Comparison of ENCODE assay signal across 19 cellular contexts in genomic region chr3:193552911-193553310, GRCh38. TPM values are rescaled to one million over a fixed set of nuclear protein-coding genes. Genes with fewer than 3 reads are reported as not detected.
DNase-seq lines count a peak whose midpoint lies in the region; ATAC-seq and TF ChIP-seq lines count a peak whose summit lies in the region.
"Had no signal": no experiment of that assay in that cellular context is flagged by ENCODE, and none has a peak within 500 bp of the region (broad histone marks: within the 10 kb centered on the region; RNA-seq: fewer than 3 reads in every experiment).

No MANE protein-coding gene starts in this region.

- H3K27me3 ChIP-seq in right cardiac atrium (ENCODE audit: control insufficient read depth, insufficient read depth) (no peaks in the 10 kb centered on the region), lung (ENCODE audit: control insufficient read depth, insufficient read depth) (no peaks in the 10 kb centered on the region), upper lobe of left lung (no peaks in the 10 kb centered on the region), PC-9 (ENCODE audit: insufficient read depth, low read depth) (no peaks in the 10 kb centered on the region)
- H3K27me3 ChIP-seq: BLaER1 had no signal

- no peaks in the 10 kb centered on the region for H3K36me3 ChIP-seq in lung (ENCODE audit: control insufficient read depth in 2 of 2, insufficient read depth in 2 of 2, low read length in 2 of 2)
- H3K36me3 ChIP-seq in upper lobe of left lung: no peaks in the 10 kb centered on the region
- no peaks in the 10 kb centered on the region for H3K36me3 ChIP-seq in PC-9 (ENCODE audit: low read depth)
- H3K36me3 ChIP-seq: BLaER1, right lobe of liver had no signal

- no peak overlapping the region for H2AFZ ChIP-seq in PC-9

- H4K20me1 ChIP-seq in PC-9 (ENCODE audit: insufficient read depth): no peaks in the 10 kb centered on the region
- H4K20me1 ChIP-seq: BLaER1 had no signal

- no TSS peak for BruUV-seq in PC-9 (replicated peaks; lab: Mats Ljungman, UMichigan)

- POLR2A ChIA-PET in PC-9 (lab: Charles Lee; ENCODE audit: unreplicated experiment): no interaction called here

- 70% methylated on average over 1 of the region's 1 CpG for WGBS in right cardiac atrium
- WGBS in lung, 2 donors: 66 to 83% methylated on average over 1 of the region's 1 CpG
- WGBS in upper lobe of left lung, 2 donors: 75 to 79% methylated on average over 1 of the region's 1 CpG

- H3F3A ChIP-seq in PC-9 (ENCODE audit: insufficient read depth, low read depth): no peaks in the 10 kb centered on the region

- TF ChIP-seq CTCF in lung (IDR thresholded peaks at IDR 0.05; ENCODE audit: control extremely low read depth, extremely low read depth) (no peak), upper lobe of left lung (IDR thresholded peaks at IDR 0.05) (no peak), PC-9 (conservative IDR thresholded peaks at IDR 0.05) (no peak)

- H3K4me1 ChIP-seq in right cardiac atrium (ENCODE audit: control insufficient read depth, insufficient read depth, low read length) (no peaks in the 10 kb centered on the region), lung (ENCODE audit: control insufficient read depth in 2 of 2, insufficient read depth in 2 of 2, low read length in 2 of 2) (no peaks in the 10 kb centered on the region), upper lobe of left lung (peaks cover 0 to 8% (median 2%) of the 10 kb centered on the region in 4 donors), PC-9 (replicated peaks; ENCODE audit: insufficient read depth) (peaks cover 9% of the 10 kb centered on the region; the same call in 1 of the 2 replicates)
- H3K4me1 ChIP-seq: BLaER1 had no signal

- intact Hi-C loops in Right ventricle myocardium superior (cut with DNase I): no loop called here
- intact Hi-C loops in right cardiac atrium (cut with DNase I): no loop called here
- intact Hi-C loops in PC-9 (cut with micrococcal nuclease; ENCODE audit: unreplicated experiment): no loop called here

- no peak for TF ChIP-seq EP300 in upper lobe of left lung (IDR thresholded peaks at IDR 0.05)

- no peaks in the 10 kb centered on the region for H3K79me2 ChIP-seq in PC-9 (ENCODE audit: low read depth)

- H3K9me2 ChIP-seq in PC-9 (ENCODE audit: insufficient read depth): no peaks in the 10 kb centered on the region

- H3K27ac ChIP-seq in right cardiac atrium (ENCODE audit: low read length) (no peak overlapping the region), lung (ENCODE audit: low read depth in 1 of 2, low read length in 1 of 2) (peak overlapping the region in 1 of 2 donors; percentile 71), upper lobe of left lung (peak overlapping the region; percentile 56 to 73 (median 60)), PC-9 (no peak overlapping the region)
- H3K27ac ChIP-seq: BLaER1, right lobe of liver, SK-N-MC had no signal

- no peak overlapping the region for H3K4me2 ChIP-seq in PC-9
- H3K4me2 ChIP-seq: BLaER1 had no signal

- H3K4me3 ChIP-seq in right cardiac atrium (ENCODE audit: low read length) (no peak overlapping the region), lung (peak overlapping the region; percentile 12), upper lobe of left lung (peak overlapping the region in 3 of 4 donors; percentile 27 to 44 (median 36)), PC-9 (no peak overlapping the region)
- H3K4me3 ChIP-seq: BLaER1, right lobe of liver, SK-N-MC had no signal

- DNase-seq in Right ventricle myocardium superior: no peak
- DNase-seq in right cardiac atrium: no peak
- peak in 37 of 58 donors; percentile 7 to 81 (median 28) for DNase-seq in anterior cingulate cortex (lab: John Stamatoyannopoulos, UW)
- peak; percentile 56 for DNase-seq in lung (ENCODE audit: low spot score)
- peak in 1 of 2 donors; percentile 79 for DNase-seq in upper lobe of left lung
- no peak for DNase-seq in PC-9
- no peak for DNase-seq in NCI-H187 (lab: John Stamatoyannopoulos, UW)
- DNase-seq: activated CD8-positive, alpha-beta T cell treated with anti-CD3 and anti-CD28 coated beads, Interleukin-2, amount 10 ng/mL, durations not matched to agents 7 days and 5 days; activated naive CD4-positive, alpha-beta T cell treated with anti-CD3 and anti-CD28 coated beads, Interleukin-2, amount 10 ng/mL, durations not matched to agents 7 days and 5 days; activated T-cell treated with anti-CD3 and anti-CD28 coated beads, Interleukin-2, amount 50 U/mL, for 4 hours; endodermal cell; NCI-H226; right lobe of liver had no signal

- peak in 1 of 4 donors; percentile 52 for TF ChIP-seq POLR2A in upper lobe of left lung (IDR thresholded peaks at IDR 0.05)

- H3K9me3 ChIP-seq in right cardiac atrium (ENCODE audit: control insufficient read depth, low read length) (no peaks in the 10 kb centered on the region), lung (ENCODE audit: control insufficient read depth in 2 of 2, insufficient read depth in 1 of 2, low read length in 1 of 2) (no peaks in the 10 kb centered on the region), upper lobe of left lung (no peaks in the 10 kb centered on the region), PC-9 (ENCODE audit: insufficient read depth, low read depth) (no peaks in the 10 kb centered on the region)
- H3K9me3 ChIP-seq: BLaER1, right lobe of liver had no signal

- ATAC-seq in Right ventricle myocardium superior (ENCODE audit: poor library complexity) (peak; percentile 62), right cardiac atrium (no peak), lung (ENCODE audit: insufficient read depth, low FRiP score) (no peak), upper lobe of left lung (ENCODE audit: low FRiP score in 2 of 2) (peak; percentile 34 to 67), GM19324 (IDR thresholded peaks at IDR 0.05; ENCODE audit: low FRiP score, unreplicated experiment) (no peak)
- ATAC-seq: activated CD8-positive, alpha-beta T cell treated with anti-CD3 and anti-CD28 coated beads, Interleukin-2, amount 10 ng/mL, durations not matched to agents 7 days and 5 days; activated T-cell treated with anti-CD3 and anti-CD28 coated beads, Interleukin-2, amount 50 U/mL, for 4 hours; right lobe of liver had no signal

- CTCF ChIA-PET in PC-9 (lab: Charles Lee): no interaction called here

RNA-seq across cellular contexts. Expression of gene ATP13A4, which starts 1.8 kb away (rescaled TPM):
- total RNA-seq in Right ventricle myocardium superior (0.11 TPM), right cardiac atrium (under 1 TPM in 3 of 4 donors, not detected in 1; 0.20 to 0.36 (median 0.29) TPM), lung (100 to 1,000 TPM; 114 to 202 TPM), upper lobe of left lung (100 to 1,000 TPM; 145 to 407 (median 201) TPM), PC-9 (2021) (0.22 TPM in 1 of 2 replicates, not detected in the other)
- polyA plus RNA-seq in right cardiac atrium (0.07 TPM), lung (10 to 100 TPM; 25.5 to 57.3 TPM)
- total RNA-seq: A673, glomerular endothelial cell, RPMI7951 had no signal

RNA-seq across cellular contexts. Expression of gene OPA1, which starts 40.1 kb away (rescaled TPM):
- total RNA-seq in Right ventricle myocardium superior: 105 TPM
- 10 to 100 TPM; 77.1 to 91.0 (median 79.3) TPM for total RNA-seq in right cardiac atrium
- 30.4 TPM for polyA plus RNA-seq in right cardiac atrium
- 10 to 100 TPM; 40.2 to 54.2 TPM for total RNA-seq in lung
- polyA plus RNA-seq in lung: 10 to 100 TPM in 1 of 2 donors, 1 to 10 TPM in 1; 8.8 to 17.8 TPM
- 10 to 100 TPM; 31.1 to 48.8 (median 42.5) TPM for total RNA-seq in upper lobe of left lung
- 105 and 120 TPM in 2 replicates for total RNA-seq in PC-9 (2021)

Comparison
In these comparisons a context has a peak if more than half of its experiments do, and no peak if none do; other contexts are left out.
1. ATAC-seq: peak in Right ventricle myocardium superior (single experiment) and upper lobe of left lung (2 of 2); none in right cardiac atrium (0 of 2), lung (single experiment) and GM19324 (single experiment).
2. DNase-seq: peak in anterior cingulate cortex (37 of 58) and lung (single experiment); none in Right ventricle myocardium superior (single experiment), right cardiac atrium (0 of 3), PC-9 (0 of 2) and NCI-H187 (0 of 2).
3. H3K27ac ChIP-seq: peak in upper lobe of left lung (4 of 4); none in right cardiac atrium (single experiment) and PC-9 (single experiment).
4. H3K4me3 ChIP-seq: peak in lung (single experiment) and upper lobe of left lung (3 of 4); none in right cardiac atrium (single experiment) and PC-9 (single experiment).
5. RNA of gene ATP13A4, which starts 1.8 kb away (total RNA-seq): 145 to 407 TPM in upper lobe of left lung and 114 to 202 TPM in lung; 0.20 to 0.36 TPM in right cardiac atrium, 0.22 TPM in PC-9 and 0.11 TPM in Right ventricle myocardium superior (single experiment); every median in the first group is over 10 times any median in the second.